Comparison of ENCODE assay signal across 9 cellular contexts in the genomic region with DNA sequence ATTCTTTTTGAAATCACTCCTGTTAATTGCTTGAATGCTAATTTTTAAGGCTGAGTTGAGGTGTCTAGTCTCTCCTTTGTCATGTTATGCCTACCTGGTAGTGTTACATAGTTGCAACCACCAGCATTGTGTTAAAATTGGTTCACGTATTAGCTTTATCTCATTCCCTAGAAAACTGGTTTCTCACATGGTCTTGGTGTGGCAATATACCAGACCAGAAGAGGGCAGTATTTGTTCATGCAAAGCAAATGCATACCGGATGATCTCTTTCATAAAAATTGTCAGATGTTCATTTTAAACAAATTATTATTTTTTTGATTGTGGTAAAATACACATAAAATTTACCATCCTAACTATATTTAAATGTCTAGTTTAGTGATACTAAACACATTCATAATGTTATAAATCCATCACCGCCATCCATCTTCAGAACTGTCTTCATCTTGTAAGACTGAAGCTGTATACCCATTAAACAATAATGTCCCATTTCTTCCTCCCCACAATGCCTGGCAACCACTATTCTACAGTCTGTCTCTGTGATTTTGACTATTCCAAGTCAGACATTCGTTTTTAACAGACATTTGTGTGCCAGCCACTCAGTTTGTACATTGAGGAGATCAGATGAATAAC.
A peak's percentile ranks its signal among the peaks of the same experiment; 100 is the strongest.
DNase-seq lines count a peak whose midpoint lies in the region; ATAC-seq, FAIRE-seq and TF ChIP-seq lines count a peak whose summit lies in the region.
"Had no signal": no experiment of that assay in that cellular context is flagged by ENCODE, and none has a peak within 500 bp of the region (broad histone marks: within the 10 kb centered on the region; RNA-seq: fewer than 3 reads in every experiment).

No MANE protein-coding gene starts in this region.

- H3K4me2 ChIP-seq in IMR-90 (ENCODE audit: low read depth, low read length) (no peak overlapping the region), PC-3 (ENCODE audit: low read length) (no peak overlapping the region), endothelial cell of umbilical vein (ENCODE audit: insufficient read depth, low read length) (no peak overlapping the region)
- H3K4me2 ChIP-seq: BLaER1 had no signal

- H3K56ac ChIP-seq in IMR-90 (ENCODE audit: extremely low read depth, insufficient read depth, low read length) = no peak overlapping the region

- no peak overlapping the region for H3K23ac ChIP-seq in IMR-90 (ENCODE audit: low read depth, low read length)

- no peak overlapping the region for H2BK15ac ChIP-seq in IMR-90 (ENCODE audit: low read depth, low read length)

- H3K4me1 ChIP-seq in IMR-90 (ENCODE audit: control insufficient read depth, insufficient read depth, low read length) (no peaks in the 10 kb centered on the region), PC-3 (ENCODE audit: insufficient read depth, low read length) (peaks cover 16% of the 10 kb centered on the region), endothelial cell of umbilical vein (ENCODE audit: control insufficient read depth, extremely low read depth, insufficient read depth, low read length) (no peaks in the 10 kb centered on the region)

- H3K36me3 ChIP-seq in IMR-90 (ENCODE audit: control insufficient read depth, insufficient read depth, low read length) = peaks cover 13% of the 10 kb centered on the region
- no peaks in the 10 kb centered on the region; the same call in none of the 2 replicates for H3K36me3 ChIP-seq in PC-3 (ENCODE audit: low read depth, low read length)
- H3K36me3 ChIP-seq in endothelial cell of umbilical vein (ENCODE audit: control insufficient read depth in 2 of 2, extremely low read depth in 1 of 2, insufficient read depth in 2 of 2, low read length in 2 of 2) = no peaks in the 10 kb centered on the region

- dilution Hi-C loops in IMR-90 (cut with HindIII; ENCODE audit: low sequenced_read_pairs, unreplicated experiment) (no loop called here), endothelial cell of umbilical vein (cut with MboI; ENCODE audit: extremely low pct_ligation_motif_present, low sequenced_read_pairs) (no loop called here)

- peak overlapping the region in 2 of 6 donors; percentile 23 to 39 for H3K27ac Mint-ChIP-seq in naive B cell

- WGBS in IMR-90 (ENCODE audit: extremely low coverage in 2 of 2, insufficient read length in 1 of 2), 2 experiments = 100% methylated on average over 1 of the region's 4 CpGs; no CpG with 5 or more reads in 1 of the 2 experiments

- H3K18ac ChIP-seq in IMR-90 (ENCODE audit: low read depth, low read length) = no peak overlapping the region

- no peaks in the 10 kb centered on the region for H3F3A ChIP-seq in PC-3 (ENCODE audit: low read length, unreplicated experiment)

- H3K27me3 Mint-ChIP-seq in naive B cell = no peaks in the 10 kb centered on the region

- H4K91ac ChIP-seq in IMR-90 (ENCODE audit: insufficient read depth, low read depth, low read length) = no peak overlapping the region

- no peaks in the 10 kb centered on the region for H3K79me2 ChIP-seq in PC-3 (ENCODE audit: low read length)
- H3K79me2 ChIP-seq in endothelial cell of umbilical vein (ENCODE audit: control insufficient read depth, insufficient read depth, low read length) = no peaks in the 10 kb centered on the region

- H3K4me3 ChIP-seq in IMR-90 (ENCODE audit: insufficient read depth, low read depth, low read length) (no peak overlapping the region), PC-3 (ENCODE audit: low read length) (no peak overlapping the region), endothelial cell of umbilical vein (replicated peaks in 1 of 3; ENCODE audit: insufficient read depth in 1 of 3, low read depth in 1 of 3, low read length in 3 of 3) (no peak overlapping the region)
- H3K4me3 ChIP-seq: BLaER1 had no signal

- in situ Hi-C loops in IMR-90 (cut with MboI; ENCODE audit: low sequenced_read_pairs) = no loop called here

- peak; percentile 78 for TF ChIP-seq RAD21 in IMR-90 (IDR thresholded peaks at IDR 0.05; ENCODE audit: low read length)

- peak; percentile 73 for FAIRE-seq in endothelial cell of umbilical vein (lab: Jason Lieb, UNC)

- H2AK5ac ChIP-seq in IMR-90 (ENCODE audit: low read depth, low read length) = no peak overlapping the region

- no peak overlapping the region for H2BK5ac ChIP-seq in IMR-90 (ENCODE audit: low read depth, low read length, poor library complexity, severe bottlenecking)

- BruUV-seq in IMR-90 (replicated peaks; lab: Mats Ljungman, UMichigan) (no TSS peak), PC-3 (replicated peaks; lab: Mats Ljungman, UMichigan) (no TSS peak), endothelial cell of umbilical vein (replicated peaks; lab: Mats Ljungman, UMichigan) (no TSS peak)

- DNase-seq in DMS153 treated with DMSO at 0.1 percent for 48 hours (lab: John Stamatoyannopoulos, UW; ENCODE audit: unreplicated experiment) (peak; percentile 26), DMS153 (lab: John Stamatoyannopoulos, UW) (no peak), IMR-90 (peak; percentile 69), PC-3 (peak; percentile 73), endothelial cell of umbilical vein (ENCODE audit: low read depth, low spot score) (peak; percentile 58), naive B cell (peak; percentile 3)

- H2AFZ ChIP-seq in IMR-90 (replicated peaks; ENCODE audit: low read length, poor library complexity) = no peak overlapping the region
- no peak overlapping the region for H2AFZ ChIP-seq in PC-3 (ENCODE audit: low read length)
- no peak overlapping the region for H2AFZ ChIP-seq in endothelial cell of umbilical vein (ENCODE audit: low read depth, low read length)

- POLR2A ChIA-PET in IMR-90 (lab: Charles Lee; ENCODE audit: unreplicated experiment) = no interaction called here
- POLR2A ChIA-PET in PC-3 (lab: Charles Lee; ENCODE audit: unreplicated experiment) = interaction anchor here (0.6 kb wide), 1 partner anchor 132 kb away, joined by 3 read pairs; no protein-coding TSS in a partner anchor
- POLR2A ChIA-PET in endothelial cell of umbilical vein (lab: Charles Lee) = no interaction called here

- no peaks in the 10 kb centered on the region for H3K27me3 ChIP-seq in IMR-90 (ENCODE audit: control insufficient read depth, insufficient read depth, low read length)
- no peaks in the 10 kb centered on the region for H3K27me3 ChIP-seq in PC-3 (ENCODE audit: low read length)
- H3K27me3 ChIP-seq in endothelial cell of umbilical vein (ENCODE audit: control insufficient read depth in 2 of 2, insufficient read depth in 2 of 2, low read length in 2 of 2) = no peaks in the 10 kb centered on the region
- H3K27me3 ChIP-seq: BLaER1 had no signal

- H3K4me3 Mint-ChIP-seq in naive B cell = no peak overlapping the region

- TF ChIP-seq POLR2A in IMR-90 (IDR thresholded peaks at IDR 0.05; ENCODE audit: low read depth, low read length) = no peak
- TF ChIP-seq POLR2A in endothelial cell of umbilical vein (IDR thresholded peaks at IDR 0.05; ENCODE audit: low read depth, low read length) = no peak

- CTCF ChIA-PET in IMR-90 (lab: Yijun Ruan, JAX) = interaction anchor here (0.6 to 2.4 kb wide), 9 partner anchors 8 to 661 kb away, joined by 3 to 19 read pairs (median 4); no protein-coding TSS in a partner anchor
- CTCF ChIA-PET in PC-3 (lab: Charles Lee) = interaction anchor here (0.5 to 0.8 kb wide), 6 partner anchors 11 to 215 kb away, joined by 3 to 15 read pairs (median 4); no protein-coding TSS in a partner anchor
- CTCF ChIA-PET in endothelial cell of umbilical vein (lab: Charles Lee) = interaction anchor here (0.6 to 3.9 kb wide), 47 partner anchors 9 to 255 kb away, joined by 3 to 73 read pairs (median 5); a partner anchor contains a TSS

- no peak overlapping the region for H3K9ac ChIP-seq in IMR-90 (ENCODE audit: low read depth, low read length)
- no peak overlapping the region for H3K9ac ChIP-seq in PC-3 (ENCODE audit: low read length)
- H3K9ac ChIP-seq in endothelial cell of umbilical vein (replicated peaks; ENCODE audit: extremely low read depth, insufficient read depth, low read length) = no peak overlapping the region
- H3K9ac ChIP-seq: BLaER1 had no signal

- H3K9me3 ChIP-seq in IMR-90 (ENCODE audit: control insufficient read depth, insufficient read depth, low read length) (no peaks in the 10 kb centered on the region), PC-3 (ENCODE audit: low read length) (no peaks in the 10 kb centered on the region), endothelial cell of umbilical vein (replicated peaks; ENCODE audit: control insufficient read depth, insufficient read depth, low read length) (no peaks in the 10 kb centered on the region)
- H3K9me3 ChIP-seq: BLaER1 had no signal

- intact Hi-C loops in IMR-90 (cut with micrococcal nuclease) = loop anchor here (1.0 to 5.0 kb wide), 3 partner anchors 148 to 224 kb away; a partner anchor contains a TSS
- intact Hi-C loops in PC-3 (cut with micrococcal nuclease) = loop anchor here (1.0 kb wide), 1 partner anchor 69 kb away; no protein-coding TSS in a partner anchor
- intact Hi-C loops in endothelial cell of umbilical vein (cut with micrococcal nuclease) = loop anchor here (2.0 kb wide), 1 partner anchor 69 kb away; no protein-coding TSS in a partner anchor

- H2BK20ac ChIP-seq in IMR-90 (ENCODE audit: low read depth, low read length) = no peak overlapping the region

- H4K8ac ChIP-seq in IMR-90 (ENCODE audit: low read depth in 2 of 2, low read length in 2 of 2) = no peak overlapping the region

- H3K36me3 Mint-ChIP-seq in naive B cell = peaks cover 0 to 11% of the 10 kb centered on the region in 2 donors

- H4K5ac ChIP-seq in IMR-90 (ENCODE audit: low read depth, low read length) = no peak overlapping the region

- no peaks in the 10 kb centered on the region for H3K9me2 ChIP-seq in PC-3 (replicated peaks; ENCODE audit: low read length)

- peak; percentile 80 for TF ChIP-seq CTCF in IMR-90 (conservative IDR thresholded peaks at IDR 0.05; ENCODE audit: low read depth, low read length)
- peak; percentile 96 for TF ChIP-seq CTCF in PC-3 (conservative IDR thresholded peaks at IDR 0.05; ENCODE audit: low read depth, low read length)
- TF ChIP-seq CTCF in endothelial cell of umbilical vein (IDR thresholded peaks at IDR 0.05; ENCODE audit: extremely low read depth in 1 of 2, insufficient read depth in 1 of 2, low read depth in 1 of 2, low read length in 2 of 2) = peak; percentile 48 to 55

- peaks cover 6 to 10% of the 10 kb centered on the region in 2 experiments; a peak in 1 of 4 replicates for H3K79me1 ChIP-seq in IMR-90 (ENCODE audit: low read depth in 1 of 2, low read length in 2 of 2)

- H2AK9ac ChIP-seq in IMR-90 (replicated peaks; ENCODE audit: low read depth, low read length, poor library complexity) = no peak overlapping the region

- H3K14ac ChIP-seq in IMR-90 (replicated peaks; ENCODE audit: low read depth, low read length) = no peak overlapping the region

- H3K4ac ChIP-seq in IMR-90 (ENCODE audit: low read depth, low read length) = no peak overlapping the region

- no peak overlapping the region for H3K27ac ChIP-seq in IMR-90 (ENCODE audit: insufficient read depth, low read length)
- no peak overlapping the region for H3K27ac ChIP-seq in PC-3 (ENCODE audit: low read length)
- no peak overlapping the region for H3K27ac ChIP-seq in endothelial cell of umbilical vein (ENCODE audit: insufficient read depth, low read depth, low read length)
- H3K27ac ChIP-seq: BLaER1 had no signal

- H3K9me3 Mint-ChIP-seq in naive B cell = no peaks in the 10 kb centered on the region

- ATAC-seq in IMR-90 (ENCODE audit: low read depth) = peak; percentile 89
- ATAC-seq in PC-3 = peak; percentile 58
- ATAC-seq in naive B cell (ENCODE audit: low read depth in 2 of 2) = no peak
- ATAC-seq in HG03159 (IDR thresholded peaks at IDR 0.05; ENCODE audit: unreplicated experiment) = no peak
- no peak for ATAC-seq in GM19467 (IDR thresholded peaks at IDR 0.05; ENCODE audit: unreplicated experiment)

- peaks cover 11 to 12% (median 12%) of the 10 kb centered on the region in 3 donors for H3K4me1 Mint-ChIP-seq in naive B cell

- H3K9me1 ChIP-seq in IMR-90 (ENCODE audit: insufficient read depth, low read length) (no peaks in the 10 kb centered on the region), endothelial cell of umbilical vein (replicated peaks; ENCODE audit: control insufficient read depth, extremely low read depth, insufficient read depth, low read length) (no peaks in the 10 kb centered on the region)

- no peaks in the 10 kb centered on the region for H4K20me1 ChIP-seq in IMR-90 (ENCODE audit: insufficient read depth, low read length)
- no peaks in the 10 kb centered on the region for H4K20me1 ChIP-seq in PC-3 (ENCODE audit: low read length)
- no peaks in the 10 kb centered on the region for H4K20me1 ChIP-seq in endothelial cell of umbilical vein (replicated peaks; ENCODE audit: control insufficient read depth, extremely low read depth, insufficient read depth, low read length)
- H4K20me1 ChIP-seq: BLaER1 had no signal

- no peak overlapping the region for H2BK120ac ChIP-seq in IMR-90 (ENCODE audit: low read depth, low read length)

Comparison
In these comparisons a context has a peak if more than half of its experiments do, and no peak if none do; other contexts are left out.
1. ATAC-seq: peak in IMR-90 (single experiment) and PC-3 (single experiment); none in naive B cell (0 of 2), HG03159 (single experiment) and GM19467 (single experiment).
2. Peak in every context shown above with its lines, with median percentiles within 50 percentile points of each other: CTCF ChIP-seq.